10 cellular contexts compared by ENCODE assay signal in genomic region chr19:46487178-46487801, GRCh38. TPM values are rescaled to one million over a fixed set of nuclear protein-coding genes. Genes with fewer than 3 reads are reported as not detected.
DNase-seq lines count a peak whose midpoint lies in the region; ATAC-seq and TF ChIP-seq lines count a peak whose summit lies in the region.
"Had no signal": no experiment of that assay in that cellular context is flagged by ENCODE, and none has a peak within 500 bp of the region (broad histone marks: within the 10 kb centered on the region; RNA-seq: fewer than 3 reads in every experiment).

No MANE protein-coding gene starts in this region.

- H3K27me3 Mint-ChIP-seq in activated CD4-positive, alpha-beta T cell treated with anti-CD3 and anti-CD28 coated beads for 36 hours: peaks cover 64% of the 10 kb centered on the region
- peaks cover 80% of the 10 kb centered on the region for H3K27me3 Mint-ChIP-seq in activated T-cell treated with anti-CD3 and anti-CD28 coated beads, Interleukin-2, amount 50 U/mL, for 24 hours

- DNase-seq in OCI-LY7 (ENCODE audit: low spot score) (no peak), epithelial cell of esophagus (ENCODE audit: low read depth) (no peak), upper lobe of left lung (no peak), NCI-H1436 treated with DMSO at 0.1 percent for 48 hours (lab: John Stamatoyannopoulos, UW) (no peak), iPS-NIHi11 (ENCODE audit: low spot score) (no peak)
- DNase-seq in activated CD4-positive, alpha-beta T cell treated with anti-CD3 and anti-CD28 coated beads for 36 hours: no peak
- no peak for DNase-seq in activated T-cell treated with anti-CD3 and anti-CD28 coated beads, Interleukin-2, amount 50 U/mL, for 24 hours

- POLR2A ChIA-PET in OCI-LY7 (lab: Charles Lee): no interaction called here
- POLR2A ChIA-PET in activated CD4-positive, alpha-beta T cell treated with anti-CD3 and anti-CD28 coated beads for 36 hours (lab: Charles Lee): no interaction called here

- no peak overlapping the region for H3K9ac ChIP-seq in muscle layer of colon (ENCODE audit: low read length)

- no peaks in the 10 kb centered on the region for H3K9me3 Mint-ChIP-seq in activated CD4-positive, alpha-beta T cell treated with anti-CD3 and anti-CD28 coated beads for 36 hours (ENCODE audit: low read depth)
- no peaks in the 10 kb centered on the region for H3K9me3 Mint-ChIP-seq in activated T-cell treated with anti-CD3 and anti-CD28 coated beads, Interleukin-2, amount 50 U/mL, for 24 hours
- H3K9me3 Mint-ChIP-seq: activated CD4-positive, alpha-beta memory T cell treated with anti-CD3 and anti-CD28 coated beads for 36 hours had no signal

- intact Hi-C loops in OCI-LY7 (cut with micrococcal nuclease; ENCODE audit: unreplicated experiment): loop anchor here (1.0 to 5.0 kb wide), 2 partner anchors 55 to 85 kb away; no protein-coding TSS in a partner anchor
- intact Hi-C loops in activated CD4-positive, alpha-beta T cell treated with anti-CD3 and anti-CD28 coated beads for 36 hours (cut with DNase I, micrococcal nuclease): loop anchor here (1.0 to 5.0 kb wide), 4 partner anchors 85 to 410 kb away; no protein-coding TSS in a partner anchor

- H3K36me3 Mint-ChIP-seq in activated CD4-positive, alpha-beta T cell treated with anti-CD3 and anti-CD28 coated beads for 36 hours (ENCODE audit: low read depth): no peaks in the 10 kb centered on the region
- no peaks in the 10 kb centered on the region for H3K36me3 Mint-ChIP-seq in activated T-cell treated with anti-CD3 and anti-CD28 coated beads, Interleukin-2, amount 50 U/mL, for 24 hours (ENCODE audit: low read depth)
- H3K36me3 Mint-ChIP-seq: activated CD4-positive, alpha-beta memory T cell treated with anti-CD3 and anti-CD28 coated beads for 36 hours had no signal

- H3K9me2 ChIP-seq in OCI-LY7 (ENCODE audit: insufficient read depth, low read length): no peaks in the 10 kb centered on the region

- no TSS peak for BruUV-seq in OCI-LY7 (replicated peaks; lab: Mats Ljungman, UMichigan)

- peaks cover 9% of the 10 kb centered on the region for H3K4me1 Mint-ChIP-seq in activated CD4-positive, alpha-beta T cell treated with anti-CD3 and anti-CD28 coated beads for 36 hours
- peaks cover 21% of the 10 kb centered on the region for H3K4me1 Mint-ChIP-seq in activated T-cell treated with anti-CD3 and anti-CD28 coated beads, Interleukin-2, amount 50 U/mL, for 24 hours (ENCODE audit: low read depth)

- TF ChIP-seq EP300 in upper lobe of left lung (IDR thresholded peaks at IDR 0.05): no peak

- no peak overlapping the region for H3K27ac Mint-ChIP-seq in activated CD4-positive, alpha-beta T cell treated with anti-CD3 and anti-CD28 coated beads for 36 hours
- no peak overlapping the region for H3K27ac Mint-ChIP-seq in activated T-cell treated with anti-CD3 and anti-CD28 coated beads, Interleukin-2, amount 50 U/mL, for 24 hours
- H3K27ac Mint-ChIP-seq: activated CD4-positive, alpha-beta memory T cell treated with anti-CD3 and anti-CD28 coated beads for 36 hours had no signal

- no peak for TF ChIP-seq POLR2A in upper lobe of left lung (IDR thresholded peaks at IDR 0.05)

- H3K4me3 Mint-ChIP-seq in activated CD4-positive, alpha-beta T cell treated with anti-CD3 and anti-CD28 coated beads for 36 hours: no peak overlapping the region
- no peak overlapping the region for H3K4me3 Mint-ChIP-seq in activated T-cell treated with anti-CD3 and anti-CD28 coated beads, Interleukin-2, amount 50 U/mL, for 24 hours
- H3K4me3 Mint-ChIP-seq: activated CD4-positive, alpha-beta memory T cell treated with anti-CD3 and anti-CD28 coated beads for 36 hours had no signal

- H3K9me3 ChIP-seq in OCI-LY7 (ENCODE audit: low read length) (no peaks in the 10 kb centered on the region), muscle layer of colon (ENCODE audit: low read length) (no peaks in the 10 kb centered on the region), upper lobe of left lung (no peaks in the 10 kb centered on the region)
- H3K9me3 ChIP-seq: Peyer's patch had no signal

- no peaks in the 10 kb centered on the region for H4K20me1 ChIP-seq in OCI-LY7 (ENCODE audit: insufficient read depth, low read length)

- H3K27me3 ChIP-seq in muscle layer of colon (ENCODE audit: control insufficient read depth in 1 of 2, insufficient read depth in 2 of 2, low read length in 2 of 2) (peaks cover 12 to 42% of the 10 kb centered on the region in 2 donors), upper lobe of left lung (peaks cover 2 to 36% (median 16%) of the 10 kb centered on the region in 4 donors)

- H3K79me2 ChIP-seq in OCI-LY7 (ENCODE audit: insufficient read depth, low read depth, low read length): no peaks in the 10 kb centered on the region

- peak overlapping the region; percentile 75 for H2AFZ ChIP-seq in OCI-LY7 (ENCODE audit: low read length)

- H3K27ac ChIP-seq in OCI-LY7 (ENCODE audit: low read depth, low read length, poor library complexity, severe bottlenecking): no peak overlapping the region
- no peak overlapping the region for H3K27ac ChIP-seq in muscle layer of colon (ENCODE audit: low read depth, low read length)
- no peak overlapping the region for H3K27ac ChIP-seq in upper lobe of left lung
- H3K27ac ChIP-seq: Peyer's patch had no signal

- ATAC-seq in upper lobe of left lung (ENCODE audit: low FRiP score in 2 of 2): no peak
- no peak for ATAC-seq in activated CD4-positive, alpha-beta T cell treated with anti-CD3 and anti-CD28 coated beads for 36 hours

- H3K36me3 ChIP-seq in OCI-LY7 (ENCODE audit: insufficient read depth, low read length): no peaks in the 10 kb centered on the region
- H3K36me3 ChIP-seq in muscle layer of colon (ENCODE audit: insufficient read depth, low read length): no peaks in the 10 kb centered on the region
- H3K36me3 ChIP-seq in upper lobe of left lung: no peaks in the 10 kb centered on the region
- H3K36me3 ChIP-seq: Peyer's patch had no signal

- H3K4me1 ChIP-seq in OCI-LY7 (ENCODE audit: insufficient read depth, low read length, poor library complexity, severe bottlenecking) (peaks cover 22% of the 10 kb centered on the region), muscle layer of colon (ENCODE audit: insufficient read depth, low read length) (peaks cover 10% of the 10 kb centered on the region), upper lobe of left lung (peaks cover 19 to 40% (median 25%) of the 10 kb centered on the region in 4 donors)

- CTCF ChIA-PET in OCI-LY7 (lab: Charles Lee; ENCODE audit: unreplicated experiment): interaction anchor here (0.6 to 1.3 kb wide), 2 partner anchors 83 to 580 kb away, joined by 3 to 4 read pairs; no protein-coding TSS in a partner anchor
- CTCF ChIA-PET in activated CD4-positive, alpha-beta T cell treated with anti-CD3 and anti-CD28 coated beads for 36 hours (lab: Charles Lee): interaction anchor here (0.6 to 2.9 kb wide), 15 partner anchors 10 to 736 kb away, joined by 3 to 19 read pairs (median 3); no protein-coding TSS in a partner anchor

- WGBS in upper lobe of left lung, 2 donors: 13 to 17% methylated on average over 4 to 15 of the region's 19 CpGs

- no peak for TF ChIP-seq CTCF in OCI-LY7 (conservative IDR thresholded peaks at IDR 0.05; ENCODE audit: low read length)
- TF ChIP-seq CTCF in epithelial cell of esophagus (IDR thresholded peaks at IDR 0.05; ENCODE audit: insufficient read depth, low read depth, low read length, missing control alignments): no peak
- no peak for TF ChIP-seq CTCF in upper lobe of left lung (IDR thresholded peaks at IDR 0.05)

- H3K4me3 ChIP-seq in OCI-LY7 (ENCODE audit: low read depth, low read length, poor library complexity, severe bottlenecking): peak overlapping the region; percentile 35
- peak overlapping the region; percentile 20 for H3K4me3 ChIP-seq in epithelial cell of esophagus (ENCODE audit: low read length)
- H3K4me3 ChIP-seq in muscle layer of colon (ENCODE audit: low read depth in 1 of 2, low read length in 2 of 2): peak overlapping the region; percentile 12 to 49
- peak overlapping the region in 3 of 4 donors; percentile 2 to 27 (median 9) for H3K4me3 ChIP-seq in upper lobe of left lung

- peak overlapping the region; percentile 62 for H3K4me2 ChIP-seq in OCI-LY7 (ENCODE audit: low read length)

RNA-seq across cellular contexts. Expression of gene PNMA8B, which starts 8.4 kb away (rescaled TPM):
- 1.9 and 2.0 TPM in 2 replicates for total RNA-seq in OCI-LY7 (2014; rRNA removed; shearing (Covaris generic))
- total RNA-seq in OCI-LY7 (2022): 0.33 and 0.40 TPM in 2 replicates
- total RNA-seq in upper lobe of left lung: 1 to 10 TPM in 4 of 6 donors, under 1 TPM in 2; 0.39 to 2.7 (median 1.6) TPM
- under 1 TPM; 0.07 to 0.14 TPM for total RNA-seq in activated CD4-positive, alpha-beta T cell treated with anti-CD3 and anti-CD28 coated beads for 36 hours

RNA-seq across cellular contexts. Expression of gene PNMA8A, which starts 15.9 kb away (rescaled TPM):
- total RNA-seq in OCI-LY7 (2014; rRNA removed; shearing (Covaris generic)): not detected in 2 replicates
- total RNA-seq in OCI-LY7 (2022): not detected in 2 replicates
- 1 to 10 TPM in 5 of 6 donors, under 1 TPM in 1; 0.61 to 4.8 (median 2.2) TPM for total RNA-seq in upper lobe of left lung
- total RNA-seq in activated CD4-positive, alpha-beta T cell treated with anti-CD3 and anti-CD28 coated beads for 36 hours: not detected

RNA-seq across cellular contexts. Expression of gene PNMA8C, which starts 58.6 kb away (rescaled TPM):
- total RNA-seq in OCI-LY7 (2014; rRNA removed; shearing (Covaris generic)): 1.0 and 1.5 TPM in 2 replicates
- 4.3 and 4.9 TPM in 2 replicates for total RNA-seq in OCI-LY7 (2022)
- under 1 TPM in 2 of 6 donors, not detected in 4; under 0.01 to 0.27 TPM for total RNA-seq in upper lobe of left lung
- total RNA-seq in activated CD4-positive, alpha-beta T cell treated with anti-CD3 and anti-CD28 coated beads for 36 hours: not detected
- total RNA-seq: activated CD4-positive, alpha-beta memory T cell treated with anti-CD3 and anti-CD28 coated beads for 36 hours; Peyer's patch had no signal
